ENCODE assay signal across 1 cellular context in genomic region chr2:112728029-112728362, GRCh38.
TF ChIP-seq lines count a peak whose summit lies in the region.

No MANE protein-coding gene starts in this region.

TF ChIP-seq in K562, 482 proteins besides CTCF, POLR2A, EP300 and RAD21 (continued from another document and continues in another):
- no peak for TF ChIP-seq CLOCK (CRISPR knock-in tag; IDR thresholded peaks at IDR 0.05; ENCODE audit: borderline replicate concordance)
- no peak for TF ChIP-seq HMG20B (CRISPR knock-in tag; IDR thresholded peaks at IDR 0.05)
- no peak for TF ChIP-seq RNF2 (IDR thresholded peaks at IDR 0.05)
- TF ChIP-seq IRF1 (CRISPR knock-in tag; IDR thresholded peaks at IDR 0.05; ENCODE audit: borderline replicate concordance): no peak
- no peak for TF ChIP-seq ZBTB17 (CRISPR knock-in tag; IDR thresholded peaks at IDR 0.05)
- TF ChIP-seq CHAMP1 (IDR thresholded peaks at IDR 0.05): no peak
- no peak for TF ChIP-seq ATF3 (IDR thresholded peaks at IDR 0.05)
- TF ChIP-seq ATF3 (CRISPR knock-in tag; conservative IDR thresholded peaks at IDR 0.05): no peak
- TF ChIP-seq ETS1 (conservative IDR thresholded peaks at IDR 0.05; ENCODE audit: control insufficient read depth, low read depth, low read length): no peak
- TF ChIP-seq HDAC3 (IDR thresholded peaks at IDR 0.05; ENCODE audit: borderline replicate concordance, partially characterized antibody): no peak
- no peak for TF ChIP-seq GATA2 (CRISPR knock-in tag; IDR thresholded peaks at IDR 0.05)
- peak; percentile 88 for TF ChIP-seq CBFA2T2 (conservative IDR thresholded peaks at IDR 0.05)
- no peak for TF ChIP-seq TRIM28 (IDR thresholded peaks at IDR 0.05)
- peak; percentile 66; the same call in 1 of the 2 replicates for TF ChIP-seq TEAD4 (IDR thresholded peaks at IDR 0.05; ENCODE audit: low read length)
- TF ChIP-seq TEAD4 (CRISPR knock-in tag; IDR thresholded peaks at IDR 0.05; ENCODE audit: borderline replicate concordance): no peak
- no peak for TF ChIP-seq AFF4 (CRISPR knock-in tag; IDR thresholded peaks at IDR 0.05)
- no peak for TF ChIP-seq NR1H2 (CRISPR knock-in tag; IDR thresholded peaks at IDR 0.05)
- TF ChIP-seq SLC30A9 (CRISPR knock-in tag; IDR thresholded peaks at IDR 0.05): no peak
- no peak for TF ChIP-seq PHB2 (IDR thresholded peaks at IDR 0.05; ENCODE audit: low read depth)
- no peak for TF ChIP-seq PKNOX1 (IDR thresholded peaks at IDR 0.05)
- no peak for TF ChIP-seq ZHX1 (conservative IDR thresholded peaks at IDR 0.05; ENCODE audit: low read length)
- TF ChIP-seq HDAC1 (IDR thresholded peaks at IDR 0.05): peak in 1 of 2 experiments; percentile 69; a peak in 2 of 4 replicates
- no peak for TF ChIP-seq SMARCB1 (IDR thresholded peaks at IDR 0.05; ENCODE audit: insufficient read length, low read depth)
- peak; percentile 76 for TF ChIP-seq ZEB2 (IDR thresholded peaks at IDR 0.05)
- TF ChIP-seq HINFP (tag; conservative IDR thresholded peaks at IDR 0.05; ENCODE audit: low read depth): no peak
- no peak for TF ChIP-seq SMARCA5 (IDR thresholded peaks at IDR 0.05)
- 0 out of 4 replicates have a peak, but pooled peaks of 1 of the 2 experiments have one; percentile 9 for TF ChIP-seq UBTF (IDR thresholded peaks at IDR 0.05; ENCODE audit: borderline replicate concordance in 1 of 2, low read depth in 2 of 2, low read length in 2 of 2)
- TF ChIP-seq MTA1 (IDR thresholded peaks at IDR 0.05; ENCODE audit: borderline replicate concordance): no peak
- TF ChIP-seq ZNF644 (tag; IDR thresholded peaks at IDR 0.05; ENCODE audit: low read depth): no peak
- TF ChIP-seq ZNF140 (CRISPR knock-in tag; IDR thresholded peaks at IDR 0.05): no peak
- TF ChIP-seq ASH1L (IDR thresholded peaks at IDR 0.05; ENCODE audit: borderline replicate concordance, low read depth, partially characterized antibody): no peak
- TF ChIP-seq NUFIP1 (IDR thresholded peaks at IDR 0.05; ENCODE audit: partially characterized antibody): no peak
- no peak for TF ChIP-seq ZNF586 (CRISPR knock-in tag; conservative IDR thresholded peaks at IDR 0.05)
- TF ChIP-seq TBP (optimal IDR thresholded peaks at IDR 0.05; ENCODE audit: low read depth, low read length): peak; percentile 19
- TF ChIP-seq SIN3B (IDR thresholded peaks at IDR 0.05; ENCODE audit: low read depth): no peak
- no peak for TF ChIP-seq ATF6 (CRISPR knock-in tag; IDR thresholded peaks at IDR 0.05)
- 0 out of 2 replicates have a peak, but pooled peaks have one; percentile 16 for TF ChIP-seq MTA2 (IDR thresholded peaks at IDR 0.05; ENCODE audit: low read depth)
- TF ChIP-seq ZNF589 (CRISPR knock-in tag; IDR thresholded peaks at IDR 0.05; ENCODE audit: low read depth): no peak
